In the genomic region with DNA sequence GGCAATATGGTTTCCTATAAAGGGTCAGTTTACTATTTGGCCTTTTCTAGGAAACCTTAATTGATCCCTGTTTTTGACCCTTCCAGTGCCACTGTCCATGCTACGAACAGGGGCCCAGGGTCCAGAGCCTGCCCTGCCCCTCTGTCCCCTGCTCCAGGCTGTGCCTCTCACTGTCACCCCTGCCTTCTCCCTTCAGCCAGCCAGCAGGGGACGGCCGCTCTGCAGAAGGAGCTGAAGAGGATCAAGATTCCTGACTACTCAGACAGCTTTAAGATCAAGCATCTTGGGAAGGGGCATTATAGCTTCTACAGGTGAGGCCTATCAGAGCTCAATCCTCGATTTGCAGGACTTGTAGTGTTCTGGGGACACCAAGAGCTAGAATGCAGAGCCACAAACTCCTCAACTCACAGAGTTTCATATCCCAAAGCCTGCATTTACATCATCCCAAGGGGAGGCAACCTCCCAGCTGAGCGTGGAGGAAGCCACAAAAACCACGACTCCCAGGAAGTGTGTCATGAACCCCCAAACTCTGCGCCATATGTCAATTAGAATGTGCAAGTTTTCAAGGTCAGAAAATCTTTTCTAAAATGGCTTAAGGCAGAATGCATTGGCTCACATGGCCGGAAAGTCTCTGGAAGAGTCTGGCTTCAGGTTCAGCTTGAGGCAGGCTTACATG, we compare ENCODE assay signal across 1 cellular context.
TF ChIP-seq lines count a peak whose summit lies in the region.

No MANE protein-coding gene starts in this region.

TF ChIP-seq in IMR-90, 13 proteins besides CTCF, POLR2A, EP300 and RAD21:
- no peak for TF ChIP-seq CEBPB (IDR thresholded peaks at IDR 0.05; ENCODE audit: low read depth, low read length)
- TF ChIP-seq CHD1 (IDR thresholded peaks at IDR 0.05; ENCODE audit: low read depth, low read length): no peak
- TF ChIP-seq RCOR1 (IDR thresholded peaks at IDR 0.05; ENCODE audit: insufficient replicate concordance, low read length): no peak
- TF ChIP-seq RFX5 (IDR thresholded peaks at IDR 0.05; ENCODE audit: low read depth, low read length): no peak
